33 cellular contexts compared by ENCODE assay signal in the genomic region with DNA sequence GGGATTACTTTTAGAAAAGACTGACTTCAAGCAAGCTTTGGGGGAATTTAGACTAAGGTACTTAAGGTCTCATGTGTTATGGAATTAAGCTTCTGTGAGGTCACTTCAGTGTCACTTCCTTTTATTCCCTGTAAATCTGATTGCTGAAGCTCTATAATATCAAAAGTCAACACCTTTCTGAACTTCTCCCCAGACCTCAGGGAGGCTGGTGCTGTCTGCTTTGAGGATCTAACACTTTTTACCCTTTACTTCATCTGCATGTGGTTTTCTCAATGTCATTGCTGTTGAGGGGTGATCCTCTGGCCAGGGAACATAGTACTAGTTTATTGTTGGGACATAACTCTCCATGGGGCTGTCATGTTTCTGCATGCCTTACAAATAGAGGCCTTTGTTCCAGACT. TPM values are rescaled to one million over a fixed set of nuclear protein-coding genes. Genes with fewer than 3 reads are reported as not detected.
DNase-seq lines count a peak whose midpoint lies in the region; ATAC-seq and TF ChIP-seq lines count a peak whose summit lies in the region.
"Had no signal": no experiment of that assay in that cellular context is flagged by ENCODE, and none has a peak within 500 bp of the region (broad histone marks: within the 10 kb centered on the region; RNA-seq: fewer than 3 reads in every experiment).

No MANE protein-coding gene starts in this region.

- no peak for TF ChIP-seq EP300 in esophagus muscularis mucosa (IDR thresholded peaks at IDR 0.05)

- peak; percentile 58 for ATAC-seq in stimulated activated memory B cell treated with anti-CD40 and anti-IgM and Interleukin-4, amounts not matched to agents 10 μg/mL and 1 μg/mL and 100 μg/mL, for 72 hours
- peak; percentile 84 to 86 for ATAC-seq in stimulated activated naive B cell treated with anti-CD40 and anti-IgM and Interleukin-4, amounts not matched to agents 10 μg/mL and 1 μg/mL and 100 μg/mL, for 72 hours (replicated peaks)
- ATAC-seq in natural killer cell, result no peak
- ATAC-seq: A549; CD8-positive, alpha-beta T cell had no signal

- H3K27me3 ChIP-seq in esophagus muscularis mucosa, result peaks cover 0 to 24% (median 3%) of the 10 kb centered on the region in 4 donors
- H3K27me3 ChIP-seq: BE2C; BLaER1; BLaER1 treated with 17β-estradiol and CSF1 and Interleukin-3, amounts not matched to agents 10 nM and 100 nM had no signal

- H3K4me1 ChIP-seq in esophagus muscularis mucosa, result no peaks in the 10 kb centered on the region
- H3K4me1 ChIP-seq: A549; BE2C; BLaER1; BLaER1 treated with 17β-estradiol and CSF1 and Interleukin-3, amounts not matched to agents 10 nM and 100 nM; Caco-2 had no signal

- BruUV-seq in Calu3 (replicated peaks; lab: Mats Ljungman, UMichigan), result no TSS peak

- H3K4me3 Mint-ChIP-seq in stimulated activated memory B cell treated with anti-CD40 and anti-IgM and Interleukin-4, amounts not matched to agents 10 μg/mL and 1 μg/mL and 100 μg/mL, for 72 hours, result no peak overlapping the region
- no peak overlapping the region for H3K4me3 Mint-ChIP-seq in stimulated activated naive B cell treated with anti-CD40 and anti-IgM and Interleukin-4, amounts not matched to agents 10 μg/mL and 1 μg/mL and 100 μg/mL, for 72 hours
- H3K4me3 Mint-ChIP-seq in Calu3 (ENCODE audit: low read depth, unreplicated experiment) (no peak overlapping the region), natural killer cell (no peak overlapping the region)
- H3K4me3 Mint-ChIP-seq: B cell; CD14-positive monocyte; CD4-positive, alpha-beta memory T cell; CD4-positive, alpha-beta T cell; CD4-positive, CD25-positive, alpha-beta regulatory T cell; CD8-positive, alpha-beta memory T cell; CD8-positive, alpha-beta T cell had no signal

- no peak for TF ChIP-seq POLR2A in esophagus muscularis mucosa (IDR thresholded peaks at IDR 0.05; ENCODE audit: low read depth)

- H3K4me3 ChIP-seq in esophagus muscularis mucosa, result no peak overlapping the region
- H3K4me3 ChIP-seq: A549; BLaER1; BLaER1 treated with 17β-estradiol and CSF1 and Interleukin-3, amounts not matched to agents 10 nM and 100 nM had no signal

- H3K36me3 Mint-ChIP-seq in stimulated activated memory B cell treated with anti-CD40 and anti-IgM and Interleukin-4, amounts not matched to agents 10 μg/mL and 1 μg/mL and 100 μg/mL, for 72 hours, result peaks cover 6% of the 10 kb centered on the region
- peaks cover 2 to 7% of the 10 kb centered on the region in 2 donors for H3K36me3 Mint-ChIP-seq in stimulated activated naive B cell treated with anti-CD40 and anti-IgM and Interleukin-4, amounts not matched to agents 10 μg/mL and 1 μg/mL and 100 μg/mL, for 72 hours
- H3K36me3 Mint-ChIP-seq in Calu3 (ENCODE audit: insufficient read depth, unreplicated experiment) (no peaks in the 10 kb centered on the region), natural killer cell (no peaks in the 10 kb centered on the region)
- H3K36me3 Mint-ChIP-seq: CD14-positive monocyte; CD4-positive, alpha-beta memory T cell; CD4-positive, CD25-positive, alpha-beta regulatory T cell; CD8-positive, alpha-beta T cell had no signal

- no peak overlapping the region for H3K27ac ChIP-seq in esophagus muscularis mucosa (replicated peaks in 1 of 4)
- H3K27ac ChIP-seq: 22Rv1; A549; BLaER1; BLaER1 treated with 17β-estradiol and CSF1 and Interleukin-3, amounts not matched to agents 10 nM and 100 nM; C4-2B had no signal

- CTCF ChIA-PET in Calu3 (lab: Charles Lee), result no interaction called here

- H3K4me1 Mint-ChIP-seq in stimulated activated memory B cell treated with anti-CD40 and anti-IgM and Interleukin-4, amounts not matched to agents 10 μg/mL and 1 μg/mL and 100 μg/mL, for 72 hours, result no peaks in the 10 kb centered on the region
- H3K4me1 Mint-ChIP-seq in stimulated activated naive B cell treated with anti-CD40 and anti-IgM and Interleukin-4, amounts not matched to agents 10 μg/mL and 1 μg/mL and 100 μg/mL, for 72 hours, result peaks cover 5 to 14% of the 10 kb centered on the region in 2 donors
- H3K4me1 Mint-ChIP-seq in Calu3 (ENCODE audit: low read depth, unreplicated experiment), result no peaks in the 10 kb centered on the region
- H3K4me1 Mint-ChIP-seq in natural killer cell, result no peaks in the 10 kb centered on the region
- H3K4me1 Mint-ChIP-seq: B cell; CD14-positive monocyte; CD4-positive, alpha-beta memory T cell; CD4-positive, CD25-positive, alpha-beta regulatory T cell; CD8-positive, alpha-beta memory T cell had no signal

- H3K9me3 ChIP-seq in esophagus muscularis mucosa, result peaks cover 0 to 18% (median 16%) of the 10 kb centered on the region in 4 donors
- H3K9me3 ChIP-seq: BE2C, Caco-2 had no signal

- H3K9me3 Mint-ChIP-seq in stimulated activated memory B cell treated with anti-CD40 and anti-IgM and Interleukin-4, amounts not matched to agents 10 μg/mL and 1 μg/mL and 100 μg/mL, for 72 hours, result peaks cover 8% of the 10 kb centered on the region
- peaks cover 7 to 14% of the 10 kb centered on the region in 2 donors for H3K9me3 Mint-ChIP-seq in stimulated activated naive B cell treated with anti-CD40 and anti-IgM and Interleukin-4, amounts not matched to agents 10 μg/mL and 1 μg/mL and 100 μg/mL, for 72 hours
- peaks cover 5% of the 10 kb centered on the region for H3K9me3 Mint-ChIP-seq in Calu3 (ENCODE audit: low read depth, unreplicated experiment)
- H3K9me3 Mint-ChIP-seq in natural killer cell, result peaks cover 0 to 3% of the 10 kb centered on the region in 2 donors
- H3K9me3 Mint-ChIP-seq: CD4-positive, alpha-beta memory T cell; CD8-positive, alpha-beta memory T cell had no signal

- TF ChIP-seq CTCF in esophagus muscularis mucosa (IDR thresholded peaks at IDR 0.05) (no peak), Calu3 (IDR thresholded peaks at IDR 0.05; ENCODE audit: unreplicated experiment) (no peak), natural killer cell (IDR thresholded peaks at IDR 0.05) (no peak)

- H3K27me3 Mint-ChIP-seq in stimulated activated memory B cell treated with anti-CD40 and anti-IgM and Interleukin-4, amounts not matched to agents 10 μg/mL and 1 μg/mL and 100 μg/mL, for 72 hours, result peaks cover 52% of the 10 kb centered on the region
- peaks cover 54 to 66% of the 10 kb centered on the region in 2 donors for H3K27me3 Mint-ChIP-seq in stimulated activated naive B cell treated with anti-CD40 and anti-IgM and Interleukin-4, amounts not matched to agents 10 μg/mL and 1 μg/mL and 100 μg/mL, for 72 hours
- peaks cover 100% of the 10 kb centered on the region for H3K27me3 Mint-ChIP-seq in Calu3 (ENCODE audit: unreplicated experiment)
- peaks cover 11 to 45% of the 10 kb centered on the region in 2 donors for H3K27me3 Mint-ChIP-seq in natural killer cell (ENCODE audit: low read depth in 2 of 2)

- no peak overlapping the region for H3K27ac Mint-ChIP-seq in stimulated activated memory B cell treated with anti-CD40 and anti-IgM and Interleukin-4, amounts not matched to agents 10 μg/mL and 1 μg/mL and 100 μg/mL, for 72 hours
- no peak overlapping the region for H3K27ac Mint-ChIP-seq in stimulated activated naive B cell treated with anti-CD40 and anti-IgM and Interleukin-4, amounts not matched to agents 10 μg/mL and 1 μg/mL and 100 μg/mL, for 72 hours
- no peak overlapping the region for H3K27ac Mint-ChIP-seq in Calu3 (ENCODE audit: unreplicated experiment)
- H3K27ac Mint-ChIP-seq in natural killer cell, result no peak overlapping the region
- H3K27ac Mint-ChIP-seq: B cell; CD14-positive monocyte; CD4-positive, alpha-beta memory T cell; CD4-positive, alpha-beta T cell; CD4-positive, CD25-positive, alpha-beta regulatory T cell; CD8-positive, alpha-beta memory T cell; CD8-positive, alpha-beta T cell had no signal

- no peaks in the 10 kb centered on the region for H3K36me3 ChIP-seq in esophagus muscularis mucosa
- H3K36me3 ChIP-seq: BE2C; BLaER1; BLaER1 treated with 17β-estradiol and CSF1 and Interleukin-3, amounts not matched to agents 10 nM and 100 nM had no signal

- intact Hi-C loops in esophagus muscularis mucosa (cut with DNase I) (no loop called here), Calu3 (cut with micrococcal nuclease; ENCODE audit: unreplicated experiment) (no loop called here), natural killer cell (cut with micrococcal nuclease) (no loop called here)

- DNase-seq in MV-4-11 (lab: John Stamatoyannopoulos, UW) (peak; percentile 23), esophagus muscularis mucosa (ENCODE audit: extremely low spot score) (peak; percentile 78), Calu3 (no peak), natural killer cell (no peak), NCI-H748 treated with DMSO at 0.1 percent for 48 hours (lab: John Stamatoyannopoulos, UW) (no peak), superior temporal gyrus (ENCODE audit: extremely low spot score) (no peak)
- DNase-seq in stimulated activated naive B cell treated with anti-CD40 and anti-IgM and Interleukin-4, amounts not matched to agents 10 μg/mL and 1 μg/mL and 100 μg/mL, for 72 hours, result no peak
- DNase-seq: 8988T; ACHN; AML-193; BE2C; Caco-2; CD4-positive, alpha-beta memory T cell; CD4-positive, alpha-beta T cell; CD4-positive, CD25-positive, alpha-beta regulatory T cell; CD8-positive, alpha-beta memory T cell; CD8-positive, alpha-beta T cell; COR-L47; DMS 273 treated with DMSO at 0.1 percent for 48 hours; DMS153; DMS79; DMS79 treated with DMSO at 0.1 percent for 48 hours; DND-41; EL had no signal

RNA-seq across cellular contexts. Expression of a gene that starts 41.8 kb away (rescaled TPM):
- total RNA-seq in esophagus muscularis mucosa, result under 1 TPM in 2 of 4 donors, not detected in 2; 0.17 to 0.23 TPM
- total RNA-seq in Calu3 (2022), result 2.2 and 2.9 TPM in 2 replicates
- not detected for total RNA-seq in natural killer cell
- total RNA-seq: CD4-positive, alpha-beta memory T cell; CD4-positive, alpha-beta T cell; CD4-positive, CD25-positive, alpha-beta regulatory T cell; CD8-positive, alpha-beta memory T cell; CD8-positive, alpha-beta T cell; Daoy had no signal

Comparison
In these comparisons a context has a peak if more than half of its experiments do, and no peak if none do; other contexts are left out.
1. DNase-seq: peak in MV-4-11 (single experiment) and esophagus muscularis mucosa (single experiment); none in stimulated activated naive B cell treated with anti-CD40 and anti-IgM and Interleukin-4, amounts not matched to agents 10 μg/mL and 1 μg/mL and 100 μg/mL, for 72 hours (single experiment), Calu3 (single experiment), natural killer cell (single experiment), NCI-H748 treated with DMSO at 0.1 percent for 48 hours (single experiment) and superior temporal gyrus (single experiment).
2. ATAC-seq: peak in stimulated activated memory B cell treated with anti-CD40 and anti-IgM and Interleukin-4, amounts not matched to agents 10 μg/mL and 1 μg/mL and 100 μg/mL, for 72 hours (single experiment) and stimulated activated naive B cell treated with anti-CD40 and anti-IgM and Interleukin-4, amounts not matched to agents 10 μg/mL and 1 μg/mL and 100 μg/mL, for 72 hours (2 of 2); none in natural killer cell (0 of 3).